Comparison of ENCODE assay signal across 1 cellular context in the genomic region with DNA sequence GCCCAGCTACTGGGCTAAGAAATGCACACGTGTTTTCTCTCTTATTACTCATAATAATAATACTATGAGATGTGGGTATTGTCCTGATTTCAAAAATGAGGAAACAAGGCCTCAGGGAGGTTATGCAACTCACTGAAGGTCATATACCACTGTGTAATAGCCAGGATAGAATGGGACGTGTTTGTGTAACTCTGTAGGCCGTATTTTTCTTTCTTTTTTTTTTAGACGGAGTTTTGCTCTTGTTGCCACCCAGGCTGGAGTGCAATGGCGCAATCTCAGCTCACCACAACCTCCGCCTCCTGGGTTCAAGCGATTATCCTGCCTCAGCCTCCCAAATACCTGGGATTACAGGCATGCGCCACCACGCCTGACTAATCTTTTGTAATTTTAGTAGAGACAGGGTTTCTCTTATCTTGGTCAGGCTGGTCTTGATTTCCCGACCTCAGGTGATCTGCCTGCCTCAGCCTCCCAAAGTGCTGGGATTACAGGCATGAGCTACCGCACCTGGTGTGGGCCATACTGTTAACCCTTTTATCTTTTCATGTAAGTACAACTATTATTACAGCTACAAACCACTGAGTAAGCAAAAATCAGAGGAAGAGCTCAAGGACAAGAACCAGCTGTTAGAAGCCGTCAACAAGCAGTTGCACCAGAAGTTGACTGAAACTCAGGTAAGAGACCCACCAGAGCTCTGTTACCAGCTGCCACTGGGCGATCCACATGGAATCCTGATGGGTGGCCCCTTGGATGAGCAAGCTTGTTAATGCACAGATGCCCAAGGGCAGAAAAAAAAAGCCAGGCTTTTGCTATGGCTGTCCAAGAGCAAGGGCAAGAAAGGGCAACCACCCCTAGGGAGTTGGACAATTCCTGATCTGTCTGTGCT.
TF ChIP-seq lines count a peak whose summit lies in the region.

No MANE protein-coding gene starts in this region.

TF ChIP-seq in HepG2, 621 proteins besides CTCF, POLR2A, EP300 and RAD21:
- TF ChIP-seq MAFF (IDR thresholded peaks at IDR 0.05; ENCODE audit: low read depth, low read length) (peak; percentile 73), ZNF446 (CRISPR knock-in tag; IDR thresholded peaks at IDR 0.05) (no peak), HES4 (CRISPR knock-in tag; IDR thresholded peaks at IDR 0.05; ENCODE audit: borderline replicate concordance) (no peak), ZNF616 (CRISPR knock-in tag; IDR thresholded peaks at IDR 0.05; ENCODE audit: low read depth) (no peak), GPN1 (CRISPR knock-in tag; IDR thresholded peaks at IDR 0.05; ENCODE audit: borderline replicate concordance) (no peak), JUNB (CRISPR knock-in tag; IDR thresholded peaks at IDR 0.05; ENCODE audit: borderline replicate concordance) (no peak), MAZ (IDR thresholded peaks at IDR 0.05; ENCODE audit: borderline replicate concordance, low read depth, low read length) (no peak), MAZ (CRISPR knock-in tag; IDR thresholded peaks at IDR 0.05; ENCODE audit: low read depth) (no peak), ELF3 (CRISPR knock-in tag; IDR thresholded peaks at IDR 0.05) (0 out of 2 replicates have a peak, but pooled peaks have one; percentile 42), CREB1 (IDR thresholded peaks at IDR 0.05) (no peak), CREB1 (CRISPR knock-in tag; IDR thresholded peaks at IDR 0.05) (0 out of 2 replicates have a peak, but pooled peaks have one; percentile 14), EHMT2 (IDR thresholded peaks at IDR 0.05; ENCODE audit: borderline replicate concordance, low read depth, low read length) (no peak), MAFK (conservative IDR thresholded peaks at IDR 0.05 in 1 of 2, IDR thresholded peaks at IDR 0.05 in 1 of 2; ENCODE audit: low read length in 2 of 2) (peak; percentile 58 to 84), MBD4 (IDR thresholded peaks at IDR 0.05; ENCODE audit: borderline replicate concordance, low read length) (no peak), RFXAP (CRISPR knock-in tag; IDR thresholded peaks at IDR 0.05; ENCODE audit: borderline replicate concordance) (peak; percentile 75; the same call in 1 of the 2 replicates), HOXA5 (CRISPR knock-in tag; IDR thresholded peaks at IDR 0.05) (no peak), RFX5 (IDR thresholded peaks at IDR 0.05; ENCODE audit: low read depth, low read length) (0 out of 2 replicates have a peak, but pooled peaks have one; percentile 7), IKZF1 (IDR thresholded peaks at IDR 0.05) (no peak), ZNF460 (CRISPR knock-in tag; IDR thresholded peaks at IDR 0.05; ENCODE audit: borderline replicate concordance) (peak; percentile 49; the same call in 1 of the 2 replicates), ZBTB38 (CRISPR knock-in tag; IDR thresholded peaks at IDR 0.05) (peak; percentile 43; the same call in 1 of the 2 replicates), CEBPG (CRISPR knock-in tag; IDR thresholded peaks at IDR 0.05) (peak; percentile 73), SOX6 (IDR thresholded peaks at IDR 0.05) (no peak), SOX6 (CRISPR knock-in tag; IDR thresholded peaks at IDR 0.05) (peak; percentile 56; the same call in 1 of the 2 replicates), ZNF274 (CRISPR knock-in tag; IDR thresholded peaks at IDR 0.05) (no peak), SOX13 (IDR thresholded peaks at IDR 0.05) (no peak), SOX13 (CRISPR knock-in tag; conservative IDR thresholded peaks at IDR 0.05 in 1 of 2, IDR thresholded peaks at IDR 0.05 in 1 of 2) (peak in 1 of 2 experiments; percentile 54; a peak in 1 of 4 replicates), ATF7 (IDR thresholded peaks at IDR 0.05) (no peak), ATF7 (CRISPR knock-in tag; IDR thresholded peaks at IDR 0.05) (no peak), CEBPB (IDR thresholded peaks at IDR 0.05; ENCODE audit: borderline replicate concordance, low read depth, low read length) (peak; percentile 87)
- TF ChIP-seq, protein P1, sequence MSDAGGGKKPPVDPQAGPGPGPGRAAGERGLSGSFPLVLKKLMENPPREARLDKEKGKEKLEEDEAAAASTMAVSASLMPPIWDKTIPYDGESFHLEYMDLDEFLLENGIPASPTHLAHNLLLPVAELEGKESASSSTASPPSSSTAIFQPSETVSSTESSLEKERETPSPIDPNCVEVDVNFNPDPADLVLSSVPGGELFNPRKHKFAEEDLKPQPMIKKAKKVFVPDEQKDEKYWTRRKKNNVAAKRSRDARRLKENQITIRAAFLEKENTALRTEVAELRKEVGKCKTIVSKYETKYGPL (CRISPR knock-in tag; IDR thresholded peaks at IDR 0.05), result peak; percentile 88; the same call in 1 of the 2 replicates
- TF ChIP-seq, protein P2, sequence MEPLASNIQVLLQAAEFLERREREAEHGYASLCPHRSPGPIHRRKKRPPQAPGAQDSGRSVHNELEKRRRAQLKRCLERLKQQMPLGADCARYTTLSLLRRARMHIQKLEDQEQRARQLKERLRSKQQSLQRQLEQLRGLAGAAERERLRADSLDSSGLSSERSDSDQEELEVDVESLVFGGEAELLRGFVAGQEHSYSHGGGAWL (CRISPR knock-in tag; IDR thresholded peaks at IDR 0.05), result no peak
- TF ChIP-seq, protein P3, sequence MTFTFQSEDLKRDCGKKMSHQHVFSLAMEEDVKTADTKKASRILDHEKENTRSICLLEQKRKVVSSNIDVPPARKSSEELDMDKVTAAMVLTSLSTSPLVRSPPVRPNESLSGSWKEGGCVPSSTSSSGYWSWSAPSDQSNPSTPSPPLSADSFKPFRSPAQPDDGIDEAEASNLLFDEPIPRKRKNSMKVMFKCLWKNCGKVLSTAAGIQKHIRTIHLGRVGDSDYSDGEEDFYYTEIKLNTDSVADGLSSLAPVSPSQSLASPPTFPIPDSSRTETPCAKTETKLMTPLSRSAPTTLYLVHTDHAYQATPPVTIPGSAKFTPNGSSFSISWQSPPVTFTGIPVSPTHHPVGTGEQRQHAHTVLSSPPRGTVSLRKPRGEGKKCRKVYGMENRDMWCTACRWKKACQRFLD (CRISPR knock-in tag; IDR thresholded peaks at IDR 0.05; ENCODE audit: borderline replicate concordance), result no peak
- TF ChIP-seq, protein P4, sequence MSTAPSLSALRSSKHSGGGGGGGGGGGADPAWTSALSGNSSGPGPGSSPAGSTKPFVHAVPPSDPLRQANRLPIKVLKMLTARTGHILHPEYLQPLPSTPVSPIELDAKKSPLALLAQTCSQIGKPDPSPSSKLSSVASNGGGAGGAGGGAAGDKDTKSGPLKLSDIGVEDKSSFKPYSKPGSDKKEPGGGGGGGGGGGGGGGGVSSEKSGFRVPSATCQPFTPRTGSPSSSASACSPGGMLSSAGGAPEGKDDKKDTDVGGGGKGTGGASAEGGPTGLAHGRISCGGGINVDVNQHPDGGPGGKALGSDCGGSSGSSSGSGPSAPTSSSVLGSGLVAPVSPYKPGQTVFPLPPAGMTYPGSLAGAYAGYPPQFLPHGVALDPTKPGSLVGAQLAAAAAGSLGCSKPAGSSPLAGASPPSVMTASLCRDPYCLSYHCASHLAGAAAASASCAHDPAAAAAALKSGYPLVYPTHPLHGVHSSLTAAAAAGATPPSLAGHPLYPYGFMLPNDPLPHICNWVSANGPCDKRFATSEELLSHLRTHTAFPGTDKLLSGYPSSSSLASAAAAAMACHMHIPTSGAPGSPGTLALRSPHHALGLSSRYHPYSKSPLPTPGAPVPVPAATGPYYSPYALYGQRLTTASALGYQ (CRISPR knock-in tag; IDR thresholded peaks at IDR 0.05), result no peak
- TF ChIP-seq, protein P5, sequence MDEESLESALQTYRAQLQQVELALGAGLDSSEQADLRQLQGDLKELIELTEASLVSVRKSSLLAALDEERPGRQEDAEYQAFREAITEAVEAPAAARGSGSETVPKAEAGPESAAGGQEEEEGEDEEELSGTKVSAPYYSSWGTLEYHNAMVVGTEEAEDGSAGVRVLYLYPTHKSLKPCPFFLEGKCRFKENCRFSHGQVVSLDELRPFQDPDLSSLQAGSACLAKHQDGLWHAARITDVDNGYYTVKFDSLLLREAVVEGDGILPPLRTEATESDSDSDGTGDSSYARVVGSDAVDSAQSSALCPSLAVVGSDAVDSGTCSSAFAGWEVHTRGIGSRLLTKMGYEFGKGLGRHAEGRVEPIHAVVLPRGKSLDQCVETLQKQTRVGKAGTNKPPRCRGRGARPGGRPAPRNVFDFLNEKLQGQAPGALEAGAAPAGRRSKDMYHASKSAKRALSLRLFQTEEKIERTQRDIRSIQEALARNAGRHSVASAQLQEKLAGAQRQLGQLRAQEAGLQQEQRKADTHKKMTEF (CRISPR knock-in tag; IDR thresholded peaks at IDR 0.05), result peak; percentile 24; the same call in 1 of the 2 replicates
- TF ChIP-seq, protein P6, sequence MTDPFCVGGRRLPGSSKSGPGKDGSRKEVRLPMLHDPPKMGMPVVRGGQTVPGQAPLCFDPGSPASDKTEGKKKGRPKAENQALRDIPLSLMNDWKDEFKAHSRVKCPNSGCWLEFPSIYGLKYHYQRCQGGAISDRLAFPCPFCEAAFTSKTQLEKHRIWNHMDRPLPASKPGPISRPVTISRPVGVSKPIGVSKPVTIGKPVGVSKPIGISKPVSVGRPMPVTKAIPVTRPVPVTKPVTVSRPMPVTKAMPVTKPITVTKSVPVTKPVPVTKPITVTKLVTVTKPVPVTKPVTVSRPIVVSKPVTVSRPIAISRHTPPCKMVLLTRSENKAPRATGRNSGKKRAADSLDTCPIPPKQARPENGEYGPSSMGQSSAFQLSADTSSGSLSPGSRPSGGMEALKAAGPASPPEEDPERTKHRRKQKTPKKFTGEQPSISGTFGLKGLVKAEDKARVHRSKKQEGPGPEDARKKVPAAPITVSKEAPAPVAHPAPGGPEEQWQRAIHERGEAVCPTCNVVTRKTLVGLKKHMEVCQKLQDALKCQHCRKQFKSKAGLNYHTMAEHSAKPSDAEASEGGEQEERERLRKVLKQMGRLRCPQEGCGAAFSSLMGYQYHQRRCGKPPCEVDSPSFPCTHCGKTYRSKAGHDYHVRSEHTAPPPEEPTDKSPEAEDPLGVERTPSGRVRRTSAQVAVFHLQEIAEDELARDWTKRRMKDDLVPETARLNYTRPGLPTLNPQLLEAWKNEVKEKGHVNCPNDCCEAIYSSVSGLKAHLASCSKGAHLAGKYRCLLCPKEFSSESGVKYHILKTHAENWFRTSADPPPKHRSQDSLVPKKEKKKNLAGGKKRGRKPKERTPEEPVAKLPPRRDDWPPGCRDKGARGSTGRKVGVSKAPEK (CRISPR knock-in tag; IDR thresholded peaks at IDR 0.05; ENCODE audit: borderline replicate concordance), result no peak
- TF ChIP-seq, protein P7, sequence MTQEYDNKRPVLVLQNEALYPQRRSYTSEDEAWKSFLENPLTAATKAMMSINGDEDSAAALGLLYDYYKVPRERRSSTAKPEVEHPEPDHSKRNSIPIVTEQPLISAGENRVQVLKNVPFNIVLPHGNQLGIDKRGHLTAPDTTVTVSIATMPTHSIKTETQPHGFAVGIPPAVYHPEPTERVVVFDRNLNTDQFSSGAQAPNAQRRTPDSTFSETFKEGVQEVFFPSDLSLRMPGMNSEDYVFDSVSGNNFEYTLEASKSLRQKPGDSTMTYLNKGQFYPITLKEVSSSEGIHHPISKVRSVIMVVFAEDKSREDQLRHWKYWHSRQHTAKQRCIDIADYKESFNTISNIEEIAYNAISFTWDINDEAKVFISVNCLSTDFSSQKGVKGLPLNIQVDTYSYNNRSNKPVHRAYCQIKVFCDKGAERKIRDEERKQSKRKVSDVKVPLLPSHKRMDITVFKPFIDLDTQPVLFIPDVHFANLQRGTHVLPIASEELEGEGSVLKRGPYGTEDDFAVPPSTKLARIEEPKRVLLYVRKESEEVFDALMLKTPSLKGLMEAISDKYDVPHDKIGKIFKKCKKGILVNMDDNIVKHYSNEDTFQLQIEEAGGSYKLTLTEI (CRISPR knock-in tag; conservative IDR thresholded peaks at IDR 0.05), result no peak
- TF ChIP-seq, protein P8, sequence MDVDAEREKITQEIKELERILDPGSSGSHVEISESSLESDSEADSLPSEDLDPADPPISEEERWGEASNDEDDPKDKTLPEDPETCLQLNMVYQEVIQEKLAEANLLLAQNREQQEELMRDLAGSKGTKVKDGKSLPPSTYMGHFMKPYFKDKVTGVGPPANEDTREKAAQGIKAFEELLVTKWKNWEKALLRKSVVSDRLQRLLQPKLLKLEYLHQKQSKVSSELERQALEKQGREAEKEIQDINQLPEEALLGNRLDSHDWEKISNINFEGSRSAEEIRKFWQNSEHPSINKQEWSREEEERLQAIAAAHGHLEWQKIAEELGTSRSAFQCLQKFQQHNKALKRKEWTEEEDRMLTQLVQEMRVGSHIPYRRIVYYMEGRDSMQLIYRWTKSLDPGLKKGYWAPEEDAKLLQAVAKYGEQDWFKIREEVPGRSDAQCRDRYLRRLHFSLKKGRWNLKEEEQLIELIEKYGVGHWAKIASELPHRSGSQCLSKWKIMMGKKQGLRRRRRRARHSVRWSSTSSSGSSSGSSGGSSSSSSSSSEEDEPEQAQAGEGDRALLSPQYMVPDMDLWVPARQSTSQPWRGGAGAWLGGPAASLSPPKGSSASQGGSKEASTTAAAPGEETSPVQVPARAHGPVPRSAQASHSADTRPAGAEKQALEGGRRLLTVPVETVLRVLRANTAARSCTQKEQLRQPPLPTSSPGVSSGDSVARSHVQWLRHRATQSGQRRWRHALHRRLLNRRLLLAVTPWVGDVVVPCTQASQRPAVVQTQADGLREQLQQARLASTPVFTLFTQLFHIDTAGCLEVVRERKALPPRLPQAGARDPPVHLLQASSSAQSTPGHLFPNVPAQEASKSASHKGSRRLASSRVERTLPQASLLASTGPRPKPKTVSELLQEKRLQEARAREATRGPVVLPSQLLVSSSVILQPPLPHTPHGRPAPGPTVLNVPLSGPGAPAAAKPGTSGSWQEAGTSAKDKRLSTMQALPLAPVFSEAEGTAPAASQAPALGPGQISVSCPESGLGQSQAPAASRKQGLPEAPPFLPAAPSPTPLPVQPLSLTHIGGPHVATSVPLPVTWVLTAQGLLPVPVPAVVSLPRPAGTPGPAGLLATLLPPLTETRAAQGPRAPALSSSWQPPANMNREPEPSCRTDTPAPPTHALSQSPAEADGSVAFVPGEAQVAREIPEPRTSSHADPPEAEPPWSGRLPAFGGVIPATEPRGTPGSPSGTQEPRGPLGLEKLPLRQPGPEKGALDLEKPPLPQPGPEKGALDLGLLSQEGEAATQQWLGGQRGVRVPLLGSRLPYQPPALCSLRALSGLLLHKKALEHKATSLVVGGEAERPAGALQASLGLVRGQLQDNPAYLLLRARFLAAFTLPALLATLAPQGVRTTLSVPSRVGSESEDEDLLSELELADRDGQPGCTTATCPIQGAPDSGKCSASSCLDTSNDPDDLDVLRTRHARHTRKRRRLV (CRISPR knock-in tag; IDR thresholded peaks at IDR 0.05), result no peak
- TF ChIP-seq, protein P9, sequence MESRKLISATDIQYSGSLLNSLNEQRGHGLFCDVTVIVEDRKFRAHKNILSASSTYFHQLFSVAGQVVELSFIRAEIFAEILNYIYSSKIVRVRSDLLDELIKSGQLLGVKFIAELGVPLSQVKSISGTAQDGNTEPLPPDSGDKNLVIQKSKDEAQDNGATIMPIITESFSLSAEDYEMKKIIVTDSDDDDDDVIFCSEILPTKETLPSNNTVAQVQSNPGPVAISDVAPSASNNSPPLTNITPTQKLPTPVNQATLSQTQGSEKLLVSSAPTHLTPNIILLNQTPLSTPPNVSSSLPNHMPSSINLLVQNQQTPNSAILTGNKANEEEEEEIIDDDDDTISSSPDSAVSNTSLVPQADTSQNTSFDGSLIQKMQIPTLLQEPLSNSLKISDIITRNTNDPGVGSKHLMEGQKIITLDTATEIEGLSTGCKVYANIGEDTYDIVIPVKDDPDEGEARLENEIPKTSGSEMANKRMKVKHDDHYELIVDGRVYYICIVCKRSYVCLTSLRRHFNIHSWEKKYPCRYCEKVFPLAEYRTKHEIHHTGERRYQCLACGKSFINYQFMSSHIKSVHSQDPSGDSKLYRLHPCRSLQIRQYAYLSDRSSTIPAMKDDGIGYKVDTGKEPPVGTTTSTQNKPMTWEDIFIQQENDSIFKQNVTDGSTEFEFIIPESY (CRISPR knock-in tag; IDR thresholded peaks at IDR 0.05), result peak; percentile 60
